Comparison of ENCODE assay signal across 12 cellular contexts in the genomic region with DNA sequence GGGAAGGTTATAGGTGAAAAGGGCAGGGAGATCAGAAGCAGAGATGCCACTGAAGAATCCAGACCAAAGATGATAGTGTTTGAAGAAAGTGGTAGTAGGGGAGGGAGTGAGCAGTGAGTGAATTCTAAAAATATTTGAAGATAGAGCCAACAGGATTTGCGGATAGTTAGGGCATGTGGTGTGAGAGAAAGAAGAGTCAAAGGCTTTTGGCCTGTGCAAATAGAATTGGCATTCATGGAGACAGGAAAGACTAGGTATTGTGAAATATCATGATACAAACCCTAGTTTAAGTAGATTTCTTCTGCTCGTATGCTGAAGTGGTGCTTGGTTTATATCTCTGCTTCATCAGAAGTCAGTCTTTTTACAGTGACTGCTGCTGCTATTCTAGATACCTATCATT.
"Had no signal": no experiment of that assay in that cellular context is flagged by ENCODE, and none has a peak within 500 bp of the region (broad histone marks: within the 10 kb centered on the region; RNA-seq: fewer than 3 reads in every experiment).

No MANE protein-coding gene starts in this region.

- H3K36me3 ChIP-seq: pancreas, tibial artery, vagina had no signal

- ATAC-seq: pancreas had no signal

- H3K27ac ChIP-seq: hepatocyte, pancreas, tibial artery, vagina had no signal

- DNase-seq: activated CD4-positive, alpha-beta memory T cell treated with anti-CD3 and anti-CD28 coated beads for 36 hours; activated CD4-positive, CD25-positive, alpha-beta regulatory T cell treated with anti-CD3 and anti-CD28 coated beads, Interleukin-2, amount 50 U/mL, for 72 hours; activated gamma-delta T cell treated with Interleukin-2 at 50 U/mL for 16 hours; activated naive CD8-positive, alpha-beta T cell treated with anti-CD3 and anti-CD28 coated beads for 36 hours; activated T-cell treated with anti-CD3 and anti-CD28 coated beads, Interleukin-2, amount 50 U/mL, for 48 hours; aorta; pancreas; stimulated activated CD4-positive, alpha-beta T cell treated with anti-CD3 and anti-CD28 coated beads, Interleukin-15, amount 100 ng/mL, for 24 hours; stimulated activated CD4-positive, alpha-beta T cell treated with anti-CD3 and anti-CD28 coated beads, Interleukin-4, amount 100 ng/mL, for 24 hours; tibial artery had no signal

- H3K4me1 ChIP-seq: tibial artery, vagina had no signal

- H3K27me3 ChIP-seq: hepatocyte, pancreas, tibial artery, vagina had no signal

- H3K4me3 ChIP-seq: hepatocyte, pancreas, tibial artery, vagina had no signal

- H3K9me3 ChIP-seq: pancreas, tibial artery, vagina had no signal
